In the genomic region with DNA sequence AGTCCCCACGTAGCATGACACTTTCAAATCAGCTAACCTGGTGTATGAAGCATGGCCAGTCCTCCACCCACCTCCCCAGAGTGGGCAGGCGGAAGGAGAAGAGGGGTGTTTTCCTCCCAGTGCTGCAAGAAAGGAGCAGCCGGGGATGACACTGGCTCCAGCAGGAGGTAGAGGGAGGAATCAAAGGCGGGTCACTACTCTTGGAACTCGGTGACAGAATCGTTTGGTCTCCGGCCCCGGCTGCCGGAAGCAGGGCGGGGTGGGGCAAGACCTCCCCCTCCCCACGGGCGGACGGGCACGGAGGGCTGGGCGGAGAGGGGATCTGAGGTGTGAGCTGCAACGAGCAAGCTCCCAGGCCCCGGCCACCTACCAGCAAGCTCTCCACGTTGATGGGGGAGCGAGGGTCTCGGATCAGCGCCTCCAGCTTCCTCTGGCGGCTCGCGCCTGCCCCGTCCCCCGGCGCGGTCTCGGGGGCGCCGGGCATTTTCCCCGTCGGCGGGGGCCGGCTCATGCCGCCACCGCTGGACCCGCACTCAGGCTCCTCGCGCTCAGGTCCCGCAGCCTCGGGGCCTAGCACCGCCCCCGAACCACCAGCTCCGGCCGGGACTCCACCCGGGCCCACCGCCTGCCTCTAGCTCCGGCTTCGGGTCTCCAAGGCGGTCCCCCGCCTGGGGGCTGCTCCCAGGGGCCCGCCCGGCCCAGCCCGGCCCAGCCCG, we compare ENCODE assay signal across 1 cellular context.
TF ChIP-seq lines count a peak whose summit lies in the region.

No MANE protein-coding gene starts in this region.

TF ChIP-seq in K562, 482 proteins besides CTCF, POLR2A, EP300 and RAD21 (continued from another document and continues in another):
- TF ChIP-seq, protein P1, sequence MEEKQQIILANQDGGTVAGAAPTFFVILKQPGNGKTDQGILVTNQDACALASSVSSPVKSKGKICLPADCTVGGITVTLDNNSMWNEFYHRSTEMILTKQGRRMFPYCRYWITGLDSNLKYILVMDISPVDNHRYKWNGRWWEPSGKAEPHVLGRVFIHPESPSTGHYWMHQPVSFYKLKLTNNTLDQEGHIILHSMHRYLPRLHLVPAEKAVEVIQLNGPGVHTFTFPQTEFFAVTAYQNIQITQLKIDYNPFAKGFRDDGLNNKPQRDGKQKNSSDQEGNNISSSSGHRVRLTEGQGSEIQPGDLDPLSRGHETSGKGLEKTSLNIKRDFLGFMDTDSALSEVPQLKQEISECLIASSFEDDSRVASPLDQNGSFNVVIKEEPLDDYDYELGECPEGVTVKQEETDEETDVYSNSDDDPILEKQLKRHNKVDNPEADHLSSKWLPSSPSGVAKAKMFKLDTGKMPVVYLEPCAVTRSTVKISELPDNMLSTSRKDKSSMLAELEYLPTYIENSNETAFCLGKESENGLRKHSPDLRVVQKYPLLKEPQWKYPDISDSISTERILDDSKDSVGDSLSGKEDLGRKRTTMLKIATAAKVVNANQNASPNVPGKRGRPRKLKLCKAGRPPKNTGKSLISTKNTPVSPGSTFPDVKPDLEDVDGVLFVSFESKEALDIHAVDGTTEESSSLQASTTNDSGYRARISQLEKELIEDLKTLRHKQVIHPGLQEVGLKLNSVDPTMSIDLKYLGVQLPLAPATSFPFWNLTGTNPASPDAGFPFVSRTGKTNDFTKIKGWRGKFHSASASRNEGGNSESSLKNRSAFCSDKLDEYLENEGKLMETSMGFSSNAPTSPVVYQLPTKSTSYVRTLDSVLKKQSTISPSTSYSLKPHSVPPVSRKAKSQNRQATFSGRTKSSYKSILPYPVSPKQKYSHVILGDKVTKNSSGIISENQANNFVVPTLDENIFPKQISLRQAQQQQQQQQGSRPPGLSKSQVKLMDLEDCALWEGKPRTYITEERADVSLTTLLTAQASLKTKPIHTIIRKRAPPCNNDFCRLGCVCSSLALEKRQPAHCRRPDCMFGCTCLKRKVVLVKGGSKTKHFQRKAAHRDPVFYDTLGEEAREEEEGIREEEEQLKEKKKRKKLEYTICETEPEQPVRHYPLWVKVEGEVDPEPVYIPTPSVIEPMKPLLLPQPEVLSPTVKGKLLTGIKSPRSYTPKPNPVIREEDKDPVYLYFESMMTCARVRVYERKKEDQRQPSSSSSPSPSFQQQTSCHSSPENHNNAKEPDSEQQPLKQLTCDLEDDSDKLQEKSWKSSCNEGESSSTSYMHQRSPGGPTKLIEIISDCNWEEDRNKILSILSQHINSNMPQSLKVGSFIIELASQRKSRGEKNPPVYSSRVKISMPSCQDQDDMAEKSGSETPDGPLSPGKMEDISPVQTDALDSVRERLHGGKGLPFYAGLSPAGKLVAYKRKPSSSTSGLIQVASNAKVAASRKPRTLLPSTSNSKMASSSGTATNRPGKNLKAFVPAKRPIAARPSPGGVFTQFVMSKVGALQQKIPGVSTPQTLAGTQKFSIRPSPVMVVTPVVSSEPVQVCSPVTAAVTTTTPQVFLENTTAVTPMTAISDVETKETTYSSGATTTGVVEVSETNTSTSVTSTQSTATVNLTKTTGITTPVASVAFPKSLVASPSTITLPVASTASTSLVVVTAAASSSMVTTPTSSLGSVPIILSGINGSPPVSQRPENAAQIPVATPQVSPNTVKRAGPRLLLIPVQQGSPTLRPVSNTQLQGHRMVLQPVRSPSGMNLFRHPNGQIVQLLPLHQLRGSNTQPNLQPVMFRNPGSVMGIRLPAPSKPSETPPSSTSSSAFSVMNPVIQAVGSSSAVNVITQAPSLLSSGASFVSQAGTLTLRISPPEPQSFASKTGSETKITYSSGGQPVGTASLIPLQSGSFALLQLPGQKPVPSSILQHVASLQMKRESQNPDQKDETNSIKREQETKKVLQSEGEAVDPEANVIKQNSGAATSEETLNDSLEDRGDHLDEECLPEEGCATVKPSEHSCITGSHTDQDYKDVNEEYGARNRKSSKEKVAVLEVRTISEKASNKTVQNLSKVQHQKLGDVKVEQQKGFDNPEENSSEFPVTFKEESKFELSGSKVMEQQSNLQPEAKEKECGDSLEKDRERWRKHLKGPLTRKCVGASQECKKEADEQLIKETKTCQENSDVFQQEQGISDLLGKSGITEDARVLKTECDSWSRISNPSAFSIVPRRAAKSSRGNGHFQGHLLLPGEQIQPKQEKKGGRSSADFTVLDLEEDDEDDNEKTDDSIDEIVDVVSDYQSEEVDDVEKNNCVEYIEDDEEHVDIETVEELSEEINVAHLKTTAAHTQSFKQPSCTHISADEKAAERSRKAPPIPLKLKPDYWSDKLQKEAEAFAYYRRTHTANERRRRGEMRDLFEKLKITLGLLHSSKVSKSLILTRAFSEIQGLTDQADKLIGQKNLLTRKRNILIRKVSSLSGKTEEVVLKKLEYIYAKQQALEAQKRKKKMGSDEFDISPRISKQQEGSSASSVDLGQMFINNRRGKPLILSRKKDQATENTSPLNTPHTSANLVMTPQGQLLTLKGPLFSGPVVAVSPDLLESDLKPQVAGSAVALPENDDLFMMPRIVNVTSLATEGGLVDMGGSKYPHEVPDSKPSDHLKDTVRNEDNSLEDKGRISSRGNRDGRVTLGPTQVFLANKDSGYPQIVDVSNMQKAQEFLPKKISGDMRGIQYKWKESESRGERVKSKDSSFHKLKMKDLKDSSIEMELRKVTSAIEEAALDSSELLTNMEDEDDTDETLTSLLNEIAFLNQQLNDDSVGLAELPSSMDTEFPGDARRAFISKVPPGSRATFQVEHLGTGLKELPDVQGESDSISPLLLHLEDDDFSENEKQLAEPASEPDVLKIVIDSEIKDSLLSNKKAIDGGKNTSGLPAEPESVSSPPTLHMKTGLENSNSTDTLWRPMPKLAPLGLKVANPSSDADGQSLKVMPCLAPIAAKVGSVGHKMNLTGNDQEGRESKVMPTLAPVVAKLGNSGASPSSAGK (IDR thresholded peaks at IDR 0.05), result no peak
- no peak for TF ChIP-seq ELF4 (CRISPR knock-in tag; IDR thresholded peaks at IDR 0.05)
- TF ChIP-seq, protein P2, sequence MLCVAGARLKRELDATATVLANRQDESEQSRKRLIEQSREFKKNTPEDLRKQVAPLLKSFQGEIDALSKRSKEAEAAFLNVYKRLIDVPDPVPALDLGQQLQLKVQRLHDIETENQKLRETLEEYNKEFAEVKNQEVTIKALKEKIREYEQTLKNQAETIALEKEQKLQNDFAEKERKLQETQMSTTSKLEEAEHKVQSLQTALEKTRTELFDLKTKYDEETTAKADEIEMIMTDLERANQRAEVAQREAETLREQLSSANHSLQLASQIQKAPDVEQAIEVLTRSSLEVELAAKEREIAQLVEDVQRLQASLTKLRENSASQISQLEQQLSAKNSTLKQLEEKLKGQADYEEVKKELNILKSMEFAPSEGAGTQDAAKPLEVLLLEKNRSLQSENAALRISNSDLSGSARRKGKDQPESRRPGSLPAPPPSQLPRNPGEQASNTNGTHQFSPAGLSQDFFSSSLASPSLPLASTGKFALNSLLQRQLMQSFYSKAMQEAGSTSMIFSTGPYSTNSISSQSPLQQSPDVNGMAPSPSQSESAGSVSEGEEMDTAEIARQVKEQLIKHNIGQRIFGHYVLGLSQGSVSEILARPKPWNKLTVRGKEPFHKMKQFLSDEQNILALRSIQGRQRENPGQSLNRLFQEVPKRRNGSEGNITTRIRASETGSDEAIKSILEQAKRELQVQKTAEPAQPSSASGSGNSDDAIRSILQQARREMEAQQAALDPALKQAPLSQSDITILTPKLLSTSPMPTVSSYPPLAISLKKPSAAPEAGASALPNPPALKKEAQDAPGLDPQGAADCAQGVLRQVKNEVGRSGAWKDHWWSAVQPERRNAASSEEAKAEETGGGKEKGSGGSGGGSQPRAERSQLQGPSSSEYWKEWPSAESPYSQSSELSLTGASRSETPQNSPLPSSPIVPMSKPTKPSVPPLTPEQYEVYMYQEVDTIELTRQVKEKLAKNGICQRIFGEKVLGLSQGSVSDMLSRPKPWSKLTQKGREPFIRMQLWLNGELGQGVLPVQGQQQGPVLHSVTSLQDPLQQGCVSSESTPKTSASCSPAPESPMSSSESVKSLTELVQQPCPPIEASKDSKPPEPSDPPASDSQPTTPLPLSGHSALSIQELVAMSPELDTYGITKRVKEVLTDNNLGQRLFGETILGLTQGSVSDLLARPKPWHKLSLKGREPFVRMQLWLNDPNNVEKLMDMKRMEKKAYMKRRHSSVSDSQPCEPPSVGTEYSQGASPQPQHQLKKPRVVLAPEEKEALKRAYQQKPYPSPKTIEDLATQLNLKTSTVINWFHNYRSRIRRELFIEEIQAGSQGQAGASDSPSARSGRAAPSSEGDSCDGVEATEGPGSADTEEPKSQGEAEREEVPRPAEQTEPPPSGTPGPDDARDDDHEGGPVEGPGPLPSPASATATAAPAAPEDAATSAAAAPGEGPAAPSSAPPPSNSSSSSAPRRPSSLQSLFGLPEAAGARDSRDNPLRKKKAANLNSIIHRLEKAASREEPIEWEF (CRISPR knock-in tag; IDR thresholded peaks at IDR 0.05), result no peak
- TF ChIP-seq HDAC3 (IDR thresholded peaks at IDR 0.05; ENCODE audit: borderline replicate concordance, partially characterized antibody), result no peak
- no peak for TF ChIP-seq ZC3H8 (IDR thresholded peaks at IDR 0.05)
- no peak for TF ChIP-seq POLR3G (IDR thresholded peaks at IDR 0.05; ENCODE audit: extremely low read depth, insufficient read length, insufficient replicate concordance)
- 0 out of 2 replicates have a peak, but pooled peaks have one; percentile 2 for TF ChIP-seq CREB1 (IDR thresholded peaks at IDR 0.05)
- TF ChIP-seq CREB1 (CRISPR knock-in tag; IDR thresholded peaks at IDR 0.05), result no peak
- TF ChIP-seq ZNF174 (CRISPR knock-in tag; IDR thresholded peaks at IDR 0.05), result no peak
- TF ChIP-seq, protein P3, sequence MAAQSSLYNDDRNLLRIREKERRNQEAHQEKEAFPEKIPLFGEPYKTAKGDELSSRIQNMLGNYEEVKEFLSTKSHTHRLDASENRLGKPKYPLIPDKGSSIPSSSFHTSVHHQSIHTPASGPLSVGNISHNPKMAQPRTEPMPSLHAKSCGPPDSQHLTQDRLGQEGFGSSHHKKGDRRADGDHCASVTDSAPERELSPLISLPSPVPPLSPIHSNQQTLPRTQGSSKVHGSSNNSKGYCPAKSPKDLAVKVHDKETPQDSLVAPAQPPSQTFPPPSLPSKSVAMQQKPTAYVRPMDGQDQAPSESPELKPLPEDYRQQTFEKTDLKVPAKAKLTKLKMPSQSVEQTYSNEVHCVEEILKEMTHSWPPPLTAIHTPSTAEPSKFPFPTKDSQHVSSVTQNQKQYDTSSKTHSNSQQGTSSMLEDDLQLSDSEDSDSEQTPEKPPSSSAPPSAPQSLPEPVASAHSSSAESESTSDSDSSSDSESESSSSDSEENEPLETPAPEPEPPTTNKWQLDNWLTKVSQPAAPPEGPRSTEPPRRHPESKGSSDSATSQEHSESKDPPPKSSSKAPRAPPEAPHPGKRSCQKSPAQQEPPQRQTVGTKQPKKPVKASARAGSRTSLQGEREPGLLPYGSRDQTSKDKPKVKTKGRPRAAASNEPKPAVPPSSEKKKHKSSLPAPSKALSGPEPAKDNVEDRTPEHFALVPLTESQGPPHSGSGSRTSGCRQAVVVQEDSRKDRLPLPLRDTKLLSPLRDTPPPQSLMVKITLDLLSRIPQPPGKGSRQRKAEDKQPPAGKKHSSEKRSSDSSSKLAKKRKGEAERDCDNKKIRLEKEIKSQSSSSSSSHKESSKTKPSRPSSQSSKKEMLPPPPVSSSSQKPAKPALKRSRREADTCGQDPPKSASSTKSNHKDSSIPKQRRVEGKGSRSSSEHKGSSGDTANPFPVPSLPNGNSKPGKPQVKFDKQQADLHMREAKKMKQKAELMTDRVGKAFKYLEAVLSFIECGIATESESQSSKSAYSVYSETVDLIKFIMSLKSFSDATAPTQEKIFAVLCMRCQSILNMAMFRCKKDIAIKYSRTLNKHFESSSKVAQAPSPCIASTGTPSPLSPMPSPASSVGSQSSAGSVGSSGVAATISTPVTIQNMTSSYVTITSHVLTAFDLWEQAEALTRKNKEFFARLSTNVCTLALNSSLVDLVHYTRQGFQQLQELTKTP (IDR thresholded peaks at IDR 0.05; ENCODE audit: low read depth in 1 of 2, partially characterized antibody in 2 of 2), result no peak
- TF ChIP-seq, protein P4, sequence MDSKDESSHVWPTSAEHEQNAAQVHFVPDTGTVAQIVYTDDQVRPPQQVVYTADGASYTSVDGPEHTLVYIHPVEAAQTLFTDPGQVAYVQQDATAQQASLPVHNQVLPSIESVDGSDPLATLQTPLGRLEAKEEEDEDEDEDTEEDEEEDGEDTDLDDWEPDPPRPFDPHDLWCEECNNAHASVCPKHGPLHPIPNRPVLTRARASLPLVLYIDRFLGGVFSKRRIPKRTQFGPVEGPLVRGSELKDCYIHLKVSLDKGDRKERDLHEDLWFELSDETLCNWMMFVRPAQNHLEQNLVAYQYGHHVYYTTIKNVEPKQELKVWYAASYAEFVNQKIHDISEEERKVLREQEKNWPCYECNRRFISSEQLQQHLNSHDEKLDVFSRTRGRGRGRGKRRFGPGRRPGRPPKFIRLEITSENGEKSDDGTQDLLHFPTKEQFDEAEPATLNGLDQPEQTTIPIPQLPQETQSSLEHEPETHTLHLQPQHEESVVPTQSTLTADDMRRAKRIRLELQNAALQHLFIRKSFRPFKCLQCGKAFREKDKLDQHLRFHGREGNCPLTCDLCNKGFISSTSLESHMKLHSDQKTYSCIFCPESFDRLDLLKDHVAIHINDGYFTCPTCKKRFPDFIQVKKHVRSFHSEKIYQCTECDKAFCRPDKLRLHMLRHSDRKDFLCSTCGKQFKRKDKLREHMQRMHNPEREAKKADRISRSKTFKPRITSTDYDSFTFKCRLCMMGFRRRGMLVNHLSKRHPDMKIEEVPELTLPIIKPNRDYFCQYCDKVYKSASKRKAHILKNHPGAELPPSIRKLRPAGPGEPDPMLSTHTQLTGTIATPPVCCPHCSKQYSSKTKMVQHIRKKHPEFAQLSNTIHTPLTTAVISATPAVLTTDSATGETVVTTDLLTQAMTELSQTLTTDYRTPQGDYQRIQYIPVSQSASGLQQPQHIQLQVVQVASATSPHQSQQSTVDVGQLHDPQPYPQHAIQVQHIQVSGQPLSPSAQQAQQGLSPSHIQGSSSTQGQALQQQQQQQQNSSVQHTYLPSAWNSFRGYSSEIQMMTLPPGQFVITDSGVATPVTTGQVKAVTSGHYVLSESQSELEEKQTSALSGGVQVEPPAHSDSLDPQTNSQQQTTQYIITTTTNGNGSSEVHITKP (IDR thresholded peaks at IDR 0.05; ENCODE audit: partially characterized antibody), result peak; percentile 38
- TF ChIP-seq ZNF224 (CRISPR knock-in tag; IDR thresholded peaks at IDR 0.05), result no peak
- TF ChIP-seq EWSR1 (IDR thresholded peaks at IDR 0.05; ENCODE audit: borderline replicate concordance, low read depth, partially characterized antibody), result no peak
- no peak for TF ChIP-seq MCM2 (IDR thresholded peaks at IDR 0.05; ENCODE audit: low read depth)
- no peak for TF ChIP-seq ZNF324 (CRISPR knock-in tag; IDR thresholded peaks at IDR 0.05)
- peak; percentile 43; the same call in 1 of the 2 replicates for TF ChIP-seq SMARCE1 (IDR thresholded peaks at IDR 0.05)
- TF ChIP-seq GATA2 (CRISPR knock-in tag; IDR thresholded peaks at IDR 0.05), result no peak
- peak; percentile 59; the same call in 1 of the 2 replicates for TF ChIP-seq NR4A1 (CRISPR knock-in tag; IDR thresholded peaks at IDR 0.05)
- TF ChIP-seq NR4A1 (tag; IDR thresholded peaks at IDR 0.05), result no peak
- TF ChIP-seq NCOA6 (IDR thresholded peaks at IDR 0.05), result no peak
- 0 out of 2 replicates have a peak, but pooled peaks have one; percentile 17 for TF ChIP-seq MYC (IDR thresholded peaks at IDR 0.05; ENCODE audit: low read depth, low read length)
- TF ChIP-seq MYC (CRISPR knock-in tag; IDR thresholded peaks at IDR 0.05; ENCODE audit: borderline replicate concordance, low read depth), result no peak
- no peak for TF ChIP-seq HLTF (IDR thresholded peaks at IDR 0.05)
- no peak for TF ChIP-seq TBL1XR1 (IDR thresholded peaks at IDR 0.05; ENCODE audit: low read length in 2 of 2)
- TF ChIP-seq TAF1 (IDR thresholded peaks at IDR 0.05; ENCODE audit: control insufficient read depth, extremely low read depth, insufficient read depth, low read length, severe bottlenecking), result peak; percentile 20
- 0 out of 2 replicates have a peak, but pooled peaks have one; percentile 44 for TF ChIP-seq SRSF3 (IDR thresholded peaks at IDR 0.05; ENCODE audit: insufficient read depth, low read length)
- TF ChIP-seq CHD4 (IDR thresholded peaks at IDR 0.05; ENCODE audit: insufficient read depth, insufficient replicate concordance, low read depth, low read length, poor library complexity, severe bottlenecking), result no peak
- TF ChIP-seq ZBTB17 (CRISPR knock-in tag; IDR thresholded peaks at IDR 0.05), result no peak
